24 cellular contexts compared by ENCODE assay signal in genomic region chr6:44805239-44805849, GRCh38.
DNase-seq lines count a peak whose midpoint lies in the region; ATAC-seq and TF ChIP-seq lines count a peak whose summit lies in the region.
"Had no signal": no experiment of that assay in that cellular context is flagged by ENCODE, and none has a peak within 500 bp of the region (broad histone marks: within the 10 kb centered on the region; RNA-seq: fewer than 3 reads in every experiment).

No MANE protein-coding gene starts in this region.

- WGBS in IMR-90 (ENCODE audit: extremely low coverage in 2 of 2, insufficient read length in 1 of 2), 2 experiments, result 11% methylated on average over 4 of the region's 7 CpGs; no CpG with 5 or more reads in 1 of the 2 experiments

- TF ChIP-seq POLR2A in IMR-90 (IDR thresholded peaks at IDR 0.05; ENCODE audit: low read depth, low read length), result no peak

- intact Hi-C loops in IMR-90 (cut with micrococcal nuclease), result no loop called here

- peak overlapping the region; percentile 37 for H2BK120ac ChIP-seq in IMR-90 (ENCODE audit: low read depth, low read length)

- no peak overlapping the region for H2BK15ac ChIP-seq in IMR-90 (ENCODE audit: low read depth, low read length)

- POLR2A ChIA-PET in IMR-90 (lab: Charles Lee; ENCODE audit: unreplicated experiment), result no interaction called here

- no peak overlapping the region for H2AK5ac ChIP-seq in IMR-90 (ENCODE audit: low read depth, low read length)

- H3K9me1 ChIP-seq in IMR-90 (ENCODE audit: insufficient read depth, low read length), result peaks cover 9% of the 10 kb centered on the region

- no peak overlapping the region for H2AK9ac ChIP-seq in IMR-90 (replicated peaks; ENCODE audit: low read depth, low read length, poor library complexity)

- H3K23ac ChIP-seq in IMR-90 (ENCODE audit: low read depth, low read length), result no peak overlapping the region

- TF ChIP-seq CTCF in IMR-90 (conservative IDR thresholded peaks at IDR 0.05; ENCODE audit: low read depth, low read length) (no peak), fibroblast of lung (conservative IDR thresholded peaks at IDR 0.05 in 1 of 2, IDR thresholded peaks at IDR 0.05 in 1 of 2; ENCODE audit: low read depth in 1 of 2, low read length in 2 of 2) (no peak), omental fat pad (IDR thresholded peaks at IDR 0.05) (no peak)

- 0 out of 2 replicates have a peak overlapping the region, but pooled peaks have one; percentile 22 for H3K14ac ChIP-seq in IMR-90 (replicated peaks; ENCODE audit: low read depth, low read length)

- H3K4me1 ChIP-seq in IMR-90 (ENCODE audit: control insufficient read depth, insufficient read depth, low read length) (peaks cover 12% of the 10 kb centered on the region), fibroblast of lung (ENCODE audit: control insufficient read depth, extremely low read depth, insufficient read depth, low read length) (peaks cover 2% of the 10 kb centered on the region)
- H3K4me1 ChIP-seq: prostate gland had no signal

- H4K5ac ChIP-seq in IMR-90 (ENCODE audit: low read depth, low read length), result no peak overlapping the region

- in situ Hi-C loops in IMR-90 (cut with MboI; ENCODE audit: low sequenced_read_pairs), result no loop called here

- peak overlapping the region; percentile 5 for H2BK5ac ChIP-seq in IMR-90 (ENCODE audit: low read depth, low read length, poor library complexity, severe bottlenecking)

- BruUV-seq in IMR-90 (replicated peaks; lab: Mats Ljungman, UMichigan), result no TSS peak

- H3K27me3 ChIP-seq in IMR-90 (ENCODE audit: control insufficient read depth, insufficient read depth, low read length), result peaks cover 8% of the 10 kb centered on the region
- peaks cover 6% of the 10 kb centered on the region for H3K27me3 ChIP-seq in fibroblast of lung (ENCODE audit: control insufficient read depth, insufficient read depth, low read length)
- H3K27me3 ChIP-seq: tibial artery had no signal

- no peaks in the 10 kb centered on the region for H3K79me2 ChIP-seq in fibroblast of lung (ENCODE audit: control insufficient read depth, insufficient read depth, low read length)

- peak; percentile 64 for DNase-seq in AG20443 (ENCODE audit: low spot score)
- peak; percentile 83 for DNase-seq in IMR-90
- peak; percentile 50 to 85 for DNase-seq in fibroblast of lung (ENCODE audit: low read depth in 2 of 2)
- peak; percentile 40 for DNase-seq in non-pigmented ciliary epithelial cell (ENCODE audit: low read depth)
- no peak for DNase-seq in putamen (ENCODE audit: low spot score)
- no peak for DNase-seq in omental fat pad (ENCODE audit: low spot score)
- no peak for DNase-seq in NK-92 treated with Interleukin-12 subunit alpha and Interleukin-12 subunit beta, amount 100 ng/mL, for 24 hours (lab: John Stamatoyannopoulos, UW)
- DNase-seq: activated B cell treated with CpG ODN at 0.5 μM for 24 hours; activated CD4-positive, alpha-beta memory T cell treated with anti-CD3 and anti-CD28 coated beads, Interleukin-2, amount 10 ng/mL, durations not matched to agents 7 days and 5 days; activated naive CD4-positive, alpha-beta T cell treated with anti-CD3 and anti-CD28 coated beads, Interleukin-2, amount 10 ng/mL, durations not matched to agents 7 days and 5 days; activated T-cell treated with anti-CD3 and anti-CD28 coated beads, Interleukin-2, amount 50 U/mL, for 1 hour; erythroblast; Kasumi-1; mesendoderm; natural killer cell; NCI-H1105 treated with DMSO at 0.1 percent for 48 hours; NCI-H69; OCI-M1; stimulated activated CD4-positive, alpha-beta T cell treated with anti-CD3 and anti-CD28 coated beads, Interleukin-15, amount 100 ng/mL, for 24 hours; stimulated activated naive B cell treated with anti-CD40 and anti-IgM and Interleukin-4, amounts not matched to agents 10 μg/mL and 1 μg/mL and 100 μg/mL, for 72 hours; tibial artery had no signal

- ATAC-seq in IMR-90 (ENCODE audit: low read depth) (peak; percentile 64), omental fat pad (ENCODE audit: low FRiP score) (no peak), HG02938 (IDR thresholded peaks at IDR 0.05; ENCODE audit: unreplicated experiment) (no peak)
- ATAC-seq: GM12878; natural killer cell; stimulated activated naive B cell treated with anti-CD40 and anti-IgM and Interleukin-4, amounts not matched to agents 10 μg/mL and 1 μg/mL and 100 μg/mL, for 72 hours had no signal

- H3K4me2 ChIP-seq in IMR-90 (ENCODE audit: low read depth, low read length), result peak overlapping the region; percentile 35
- H3K4me2 ChIP-seq in fibroblast of lung (ENCODE audit: extremely low read depth, insufficient read depth, low read length), result no peak overlapping the region

- H3K4ac ChIP-seq in IMR-90 (ENCODE audit: low read depth, low read length), result peak overlapping the region; percentile 36; the same call in 1 of the 2 replicates

- H3K9me3 ChIP-seq in IMR-90 (ENCODE audit: control insufficient read depth, insufficient read depth, low read length) (no peaks in the 10 kb centered on the region), fibroblast of lung (ENCODE audit: control insufficient read depth, insufficient read depth, low read depth, low read length) (no peaks in the 10 kb centered on the region)
- H3K9me3 ChIP-seq: prostate gland, tibial artery had no signal

- H3K56ac ChIP-seq in IMR-90 (ENCODE audit: extremely low read depth, insufficient read depth, low read length), result no peak overlapping the region

- TF ChIP-seq RAD21 in IMR-90 (IDR thresholded peaks at IDR 0.05; ENCODE audit: low read length), result no peak

- H2BK20ac ChIP-seq in IMR-90 (ENCODE audit: low read depth, low read length), result 0 out of 2 replicates have a peak overlapping the region, but pooled peaks have one; percentile 49

- no peak overlapping the region for H4K91ac ChIP-seq in IMR-90 (ENCODE audit: insufficient read depth, low read depth, low read length)

- H3K4me3 ChIP-seq in IMR-90 (ENCODE audit: insufficient read depth, low read depth, low read length), result no peak overlapping the region
- H3K4me3 ChIP-seq in fibroblast of lung (replicated peaks in 1 of 4; ENCODE audit: control extremely low read depth in 1 of 4, insufficient read depth in 1 of 4, low read depth in 3 of 4, low read length in 4 of 4), result no peak overlapping the region
- H3K4me3 ChIP-seq: GM12878, prostate gland, tibial artery had no signal

- no peak overlapping the region for H3K18ac ChIP-seq in IMR-90 (ENCODE audit: low read depth, low read length)

- no peak overlapping the region for H4K8ac ChIP-seq in IMR-90 (ENCODE audit: low read depth in 2 of 2, low read length in 2 of 2)

- H4K20me1 ChIP-seq in IMR-90 (ENCODE audit: insufficient read depth, low read length) (no peaks in the 10 kb centered on the region), fibroblast of lung (ENCODE audit: control insufficient read depth, extremely low read depth, insufficient read depth, low read length) (no peaks in the 10 kb centered on the region)

- no peak overlapping the region for H3K27ac ChIP-seq in IMR-90 (ENCODE audit: insufficient read depth, low read length)
- no peak overlapping the region for H3K27ac ChIP-seq in fibroblast of lung (ENCODE audit: insufficient read depth, low read length)
- H3K27ac ChIP-seq: tibial artery had no signal

- dilution Hi-C loops in IMR-90 (cut with HindIII; ENCODE audit: low sequenced_read_pairs, unreplicated experiment), result no loop called here

- CTCF ChIA-PET in IMR-90 (lab: Yijun Ruan, JAX), result interaction anchor here (0.6 kb wide), 1 partner anchor 113 kb away, joined by 5 read pairs; no protein-coding TSS in a partner anchor

- no peak overlapping the region for H2AFZ ChIP-seq in IMR-90 (replicated peaks; ENCODE audit: low read length, poor library complexity)
- no peak overlapping the region for H2AFZ ChIP-seq in fibroblast of lung (ENCODE audit: low read length)

- H3K79me1 ChIP-seq in IMR-90 (ENCODE audit: low read depth in 1 of 2, low read length in 2 of 2), result no peaks in the 10 kb centered on the region

- no peaks in the 10 kb centered on the region for H3K36me3 ChIP-seq in IMR-90 (ENCODE audit: control insufficient read depth, insufficient read depth, low read length)
- H3K36me3 ChIP-seq in fibroblast of lung (ENCODE audit: control insufficient read depth, insufficient read depth, low read length), result no peaks in the 10 kb centered on the region
- H3K36me3 ChIP-seq: prostate gland, tibial artery had no signal

- no peak overlapping the region for H3K9ac ChIP-seq in IMR-90 (ENCODE audit: low read depth, low read length)
- no peak overlapping the region for H3K9ac ChIP-seq in fibroblast of lung (ENCODE audit: insufficient read depth, low read length)

TF ChIP-seq in IMR-90, 13 proteins besides CTCF, POLR2A, EP300 and RAD21:
- no peak for TF ChIP-seq FOS (IDR thresholded peaks at IDR 0.05; ENCODE audit: low read depth, low read length)
- TF ChIP-seq BHLHE40 (IDR thresholded peaks at IDR 0.05; ENCODE audit: low read depth, low read length), result peak; percentile 64
- no peak for TF ChIP-seq CEBPB (IDR thresholded peaks at IDR 0.05; ENCODE audit: low read depth, low read length)

Comparison
In these comparisons a context has a peak if more than half of its experiments do, and no peak if none do; other contexts are left out.
1. DNase-seq: peak in AG20443 (single experiment), IMR-90 (single experiment), fibroblast of lung (2 of 2) and non-pigmented ciliary epithelial cell (single experiment); none in putamen (single experiment), omental fat pad (single experiment) and NK-92 treated with Interleukin-12 subunit alpha and Interleukin-12 subunit beta, amount 100 ng/mL, for 24 hours (single experiment).